Comparison of ENCODE assay signal across 23 cellular contexts in the genomic region with DNA sequence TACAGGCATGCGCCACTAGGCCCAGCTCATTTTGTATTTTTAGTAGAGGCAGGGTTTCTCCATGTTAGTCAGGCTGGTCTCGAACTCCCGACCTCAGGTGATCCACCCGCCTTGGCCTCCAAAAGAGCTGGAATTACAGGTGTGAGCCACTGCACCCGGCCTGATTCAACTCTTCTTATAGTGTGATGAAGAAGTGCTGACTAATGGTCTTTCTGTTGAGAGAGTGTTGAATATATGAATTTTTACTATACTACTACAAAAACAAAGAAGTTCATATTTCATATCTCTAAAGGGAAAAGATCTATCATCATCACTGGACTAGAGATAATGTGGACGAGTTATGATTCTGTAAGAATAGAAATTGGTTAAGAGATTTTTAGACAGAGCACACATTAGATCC.
A peak's percentile ranks its signal among the peaks of the same experiment; 100 is the strongest.
DNase-seq lines count a peak whose midpoint lies in the region; ATAC-seq, FAIRE-seq and TF ChIP-seq lines count a peak whose summit lies in the region.
"Had no signal": no experiment of that assay in that cellular context is flagged by ENCODE, and none has a peak within 500 bp of the region (broad histone marks: within the 10 kb centered on the region; RNA-seq: fewer than 3 reads in every experiment).

No MANE protein-coding gene starts in this region.

- H3K23ac ChIP-seq in IMR-90 (ENCODE audit: low read depth, low read length), result no peak overlapping the region

- H3K79me2 ChIP-seq in K562 (ENCODE audit: control insufficient read depth, insufficient read depth, low read length), result no peaks in the 10 kb centered on the region

- H3K4me3 ChIP-seq in A549 (no peak overlapping the region), IMR-90 (ENCODE audit: insufficient read depth, low read depth, low read length) (no peak overlapping the region), K562 (no peak overlapping the region)
- H3K4me3 ChIP-seq: BLaER1 treated with 17β-estradiol and CSF1 and Interleukin-3, amounts not matched to agents 10 nM and 100 nM had no signal

- no peak overlapping the region for H4K8ac ChIP-seq in IMR-90 (ENCODE audit: low read depth in 2 of 2, low read length in 2 of 2)

- BruUV-seq in IMR-90 (replicated peaks; lab: Mats Ljungman, UMichigan) (no TSS peak), K562 (replicated peaks; lab: Mats Ljungman, UMichigan) (no TSS peak)

- no peak overlapping the region for H2BK15ac ChIP-seq in IMR-90 (ENCODE audit: low read depth, low read length)

- intact Hi-C loops in IMR-90 (cut with micrococcal nuclease) (no loop called here), K562 (cut with micrococcal nuclease) (no loop called here)

- TF ChIP-seq EP300 in A549 (IDR thresholded peaks at IDR 0.05) (no peak), K562 (IDR thresholded peaks at IDR 0.05; ENCODE audit: low read length) (no peak)

- H3K36me3 ChIP-seq in IMR-90 (ENCODE audit: control insufficient read depth, insufficient read depth, low read length) (no peaks in the 10 kb centered on the region), K562 (ENCODE audit: control insufficient read depth, insufficient read depth, low read length) (no peaks in the 10 kb centered on the region)
- H3K36me3 ChIP-seq: BLaER1 treated with 17β-estradiol and CSF1 and Interleukin-3, amounts not matched to agents 10 nM and 100 nM had no signal

- TF ChIP-seq POLR2A in A549 (IDR thresholded peaks at IDR 0.05; ENCODE audit: low read length) (no peak), IMR-90 (IDR thresholded peaks at IDR 0.05; ENCODE audit: low read depth, low read length) (no peak), K562 (conservative IDR thresholded peaks at IDR 0.05) (no peak)

- H3K27ac Mint-ChIP-seq in stimulated activated memory B cell treated with anti-CD40 and anti-IgM and Interleukin-4, amounts not matched to agents 10 μg/mL and 1 μg/mL and 100 μg/mL, for 72 hours, result no peak overlapping the region
- H3K27ac Mint-ChIP-seq: B cell; CD4-positive, alpha-beta T cell; CD8-positive, alpha-beta T cell had no signal

- H3K4me1 ChIP-seq in A549 (no peaks in the 10 kb centered on the region), IMR-90 (ENCODE audit: control insufficient read depth, insufficient read depth, low read length) (no peaks in the 10 kb centered on the region), K562 (replicated peaks in 1 of 2; ENCODE audit: control insufficient read depth in 2 of 2, insufficient read depth in 2 of 2, low read length in 2 of 2) (peaks cover 0 to 2% of the 10 kb centered on the region in 2 experiments; a peak in 1 of 5 replicates)
- H3K4me1 ChIP-seq: BLaER1 treated with 17β-estradiol and CSF1 and Interleukin-3, amounts not matched to agents 10 nM and 100 nM; Caco-2 had no signal

- TF ChIP-seq CTCF in A549 (IDR thresholded peaks at IDR 0.05) (no peak), IMR-90 (conservative IDR thresholded peaks at IDR 0.05; ENCODE audit: low read depth, low read length) (no peak), K562 (IDR thresholded peaks at IDR 0.05 in 2 of 3, conservative IDR thresholded peaks at IDR 0.05 in 1 of 3; ENCODE audit: insufficient read depth in 2 of 3, low read depth in 1 of 3, low read length in 3 of 3) (no peak)

- POLR2A ChIA-PET in A549 (lab: Yijun Ruan, JAX) (interaction anchor here (0.7 kb wide), 1 partner anchor 188 kb away, joined by 3 read pairs; no protein-coding TSS in a partner anchor), IMR-90 (lab: Charles Lee; ENCODE audit: unreplicated experiment) (no interaction called here), K562 (lab: Yijun Ruan, JAX) (no interaction called here)

- no peaks in the 10 kb centered on the region for H3K4me1 Mint-ChIP-seq in stimulated activated memory B cell treated with anti-CD40 and anti-IgM and Interleukin-4, amounts not matched to agents 10 μg/mL and 1 μg/mL and 100 μg/mL, for 72 hours
- H3K4me1 Mint-ChIP-seq: B cell had no signal

- ATAC-seq in A549, result no peak
- no peak for ATAC-seq in IMR-90 (ENCODE audit: low read depth)
- ATAC-seq in K562, result no peak
- ATAC-seq in stimulated activated memory B cell treated with anti-CD40 and anti-IgM and Interleukin-4, amounts not matched to agents 10 μg/mL and 1 μg/mL and 100 μg/mL, for 72 hours, result peak; percentile 9
- no peak for ATAC-seq in GM19397 (IDR thresholded peaks at IDR 0.05; ENCODE audit: unreplicated experiment)
- ATAC-seq: CD8-positive, alpha-beta T cell had no signal

- H2AK9ac ChIP-seq in IMR-90 (replicated peaks; ENCODE audit: low read depth, low read length, poor library complexity), result no peak overlapping the region

- no peak overlapping the region for H3K4ac ChIP-seq in IMR-90 (ENCODE audit: low read depth, low read length)

- 0 out of 2 replicates have a peak, but pooled peaks cover 4% of the 10 kb centered on the region for H3K9me1 ChIP-seq in IMR-90 (ENCODE audit: insufficient read depth, low read length)
- no peaks in the 10 kb centered on the region for H3K9me1 ChIP-seq in K562 (ENCODE audit: control insufficient read depth, insufficient read depth, low read length)

- H3K27ac ChIP-seq in A549 (no peak overlapping the region), IMR-90 (ENCODE audit: insufficient read depth, low read length) (no peak overlapping the region), K562 (ENCODE audit: extremely low read depth, low read depth, low read length) (no peak overlapping the region)
- H3K27ac ChIP-seq: BLaER1 treated with 17β-estradiol and CSF1 and Interleukin-3, amounts not matched to agents 10 nM and 100 nM; C4-2B had no signal

- no peak overlapping the region for H3K56ac ChIP-seq in IMR-90 (ENCODE audit: extremely low read depth, insufficient read depth, low read length)

- WGBS in A549 (ENCODE audit: missing lambda C conversion rate), result 72% methylated on average over 6 of the region's 6 CpGs
- no CpG with 5 or more reads among the region's 6 CpGs for WGBS in IMR-90 (ENCODE audit: extremely low coverage in 2 of 2, insufficient read length in 1 of 2), 2 experiments
- whole genome bisulfite sequencing in K562 (ENCODE audit: insufficient coverage, low coverage, missing lambda C conversion rate), result 62% methylated on average over 6 of the region's 6 CpGs

- TF ChIP-seq RAD21 in A549 (conservative IDR thresholded peaks at IDR 0.05 in 1 of 2, IDR thresholded peaks at IDR 0.05 in 1 of 2), result no peak
- TF ChIP-seq RAD21 in IMR-90 (IDR thresholded peaks at IDR 0.05; ENCODE audit: low read length), result no peak
- no peak for TF ChIP-seq RAD21 in K562 (CRISPR knock-in tag; conservative IDR thresholded peaks at IDR 0.05 in 1 of 2, IDR thresholded peaks at IDR 0.05 in 1 of 2)

- no peak overlapping the region for H3K18ac ChIP-seq in IMR-90 (ENCODE audit: low read depth, low read length)

- H2BK120ac ChIP-seq in IMR-90 (ENCODE audit: low read depth, low read length), result no peak overlapping the region

- dilution Hi-C loops in IMR-90 (cut with HindIII; ENCODE audit: low sequenced_read_pairs, unreplicated experiment), result no loop called here

- H3K14ac ChIP-seq in IMR-90 (replicated peaks; ENCODE audit: low read depth, low read length), result no peak overlapping the region

- DNase-seq in A549 (ENCODE audit: low read depth in 1 of 2, low spot score in 1 of 2), result no peak
- no peak for DNase-seq in IMR-90
- no peak for DNase-seq in K562 (ENCODE audit: extremely low read depth in 1 of 4, low spot score in 3 of 4)
- DNase-seq in SHP77 treated with DMSO at 0.1 percent for 48 hours (lab: John Stamatoyannopoulos, UW), result no peak
- DNase-seq in SKM-1 treated with dmso at 0.1 percent for 144 hours (lab: John Stamatoyannopoulos, UW; ENCODE audit: unreplicated experiment), result no peak
- DNase-seq: 8988T; AML-193; Caco-2; Calu3; CD4-positive, alpha-beta T cell; CD8-positive, alpha-beta T cell; DMS79 treated with DMSO at 0.1 percent for 48 hours; GF-D8 had no signal

- no peak for FAIRE-seq in A549 (lab: Jason Lieb, UNC)
- no peak for FAIRE-seq in K562 (lab: Jason Lieb, UNC)
- FAIRE-seq: A204.1, D721Med, G401.6, GM12891, GM19239 had no signal

- H2AFZ ChIP-seq in IMR-90 (replicated peaks; ENCODE audit: low read length, poor library complexity) (no peak overlapping the region), K562 (ENCODE audit: low read depth, low read length) (no peak overlapping the region)

- in situ Hi-C loops in IMR-90 (cut with MboI; ENCODE audit: low sequenced_read_pairs), result no loop called here
- in situ Hi-C loops in K562 (cut with MboI), result no loop called here

- no peak overlapping the region for H2BK20ac ChIP-seq in IMR-90 (ENCODE audit: low read depth, low read length)

- no peak overlapping the region for H2BK5ac ChIP-seq in IMR-90 (ENCODE audit: low read depth, low read length, poor library complexity, severe bottlenecking)

- no peaks in the 10 kb centered on the region for H3K79me1 ChIP-seq in IMR-90 (ENCODE audit: low read depth in 1 of 2, low read length in 2 of 2)

- no peak overlapping the region for H3K9ac ChIP-seq in IMR-90 (ENCODE audit: low read depth, low read length)
- H3K9ac ChIP-seq in K562 (ENCODE audit: insufficient read depth in 1 of 2, low read depth in 2 of 2, low read length in 2 of 2), result no peak overlapping the region
- H3K9ac ChIP-seq: BLaER1 treated with 17β-estradiol and CSF1 and Interleukin-3, amounts not matched to agents 10 nM and 100 nM had no signal

- H4K5ac ChIP-seq in IMR-90 (ENCODE audit: low read depth, low read length), result no peak overlapping the region

- no peak overlapping the region for H4K91ac ChIP-seq in IMR-90 (ENCODE audit: insufficient read depth, low read depth, low read length)

- H4K20me1 ChIP-seq in IMR-90 (ENCODE audit: insufficient read depth, low read length), result no peaks in the 10 kb centered on the region
- H4K20me1 ChIP-seq in K562 (replicated peaks; ENCODE audit: control insufficient read depth, insufficient read depth, low read length), result no peaks in the 10 kb centered on the region
- H4K20me1 ChIP-seq: BLaER1 treated with 17β-estradiol and CSF1 and Interleukin-3, amounts not matched to agents 10 nM and 100 nM had no signal

- H3K9me3 Mint-ChIP-seq in stimulated activated memory B cell treated with anti-CD40 and anti-IgM and Interleukin-4, amounts not matched to agents 10 μg/mL and 1 μg/mL and 100 μg/mL, for 72 hours, result no peaks in the 10 kb centered on the region
- H3K9me3 Mint-ChIP-seq: CD4-positive, alpha-beta T cell; CD8-positive, alpha-beta T cell had no signal

- no peaks in the 10 kb centered on the region for H3K36me3 Mint-ChIP-seq in stimulated activated memory B cell treated with anti-CD40 and anti-IgM and Interleukin-4, amounts not matched to agents 10 μg/mL and 1 μg/mL and 100 μg/mL, for 72 hours
- H3K36me3 Mint-ChIP-seq: CD8-positive, alpha-beta T cell had no signal

- CTCF ChIA-PET in A549 (lab: Yijun Ruan, JAX), result no interaction called here
- CTCF ChIA-PET in IMR-90 (lab: Yijun Ruan, JAX), result interaction anchor here (0.5 to 0.7 kb wide), 2 partner anchors 42 to 320 kb away, joined by 4 to 6 read pairs; no protein-coding TSS in a partner anchor
- CTCF ChIA-PET in K562 (lab: Yijun Ruan, JAX; ENCODE audit: low intra/inter-chr PET ratio), result no interaction called here

- H3K27me3 ChIP-seq in IMR-90 (ENCODE audit: control insufficient read depth, insufficient read depth, low read length), result no peaks in the 10 kb centered on the region
- no peaks in the 10 kb centered on the region for H3K27me3 ChIP-seq in K562 (ENCODE audit: control insufficient read depth in 2 of 2, insufficient read depth in 2 of 2, low read length in 2 of 2)
- H3K27me3 ChIP-seq: BLaER1 treated with 17β-estradiol and CSF1 and Interleukin-3, amounts not matched to agents 10 nM and 100 nM had no signal

- H3K9me3 ChIP-seq in A549 (no peaks in the 10 kb centered on the region), IMR-90 (ENCODE audit: control insufficient read depth, insufficient read depth, low read length) (no peaks in the 10 kb centered on the region), K562 (replicated peaks; ENCODE audit: control insufficient read depth, insufficient read depth, low read depth, low read length) (no peaks in the 10 kb centered on the region)
- H3K9me3 ChIP-seq: BLaER1 treated with 17β-estradiol and CSF1 and Interleukin-3, amounts not matched to agents 10 nM and 100 nM; Caco-2 had no signal

- H3K4me2 ChIP-seq in A549, result no peak overlapping the region
- H3K4me2 ChIP-seq in IMR-90 (ENCODE audit: low read depth, low read length), result no peak overlapping the region
- H3K4me2 ChIP-seq in K562 (ENCODE audit: insufficient read depth, low read length), result no peak overlapping the region
- H3K4me2 ChIP-seq: BLaER1 treated with 17β-estradiol and CSF1 and Interleukin-3, amounts not matched to agents 10 nM and 100 nM had no signal

- no peak overlapping the region for H2AK5ac ChIP-seq in IMR-90 (ENCODE audit: low read depth, low read length)

- H3K27me3 Mint-ChIP-seq in stimulated activated memory B cell treated with anti-CD40 and anti-IgM and Interleukin-4, amounts not matched to agents 10 μg/mL and 1 μg/mL and 100 μg/mL, for 72 hours, result no peaks in the 10 kb centered on the region
- H3K27me3 Mint-ChIP-seq: B cell; CD4-positive, alpha-beta T cell had no signal

- H3K4me3 Mint-ChIP-seq in stimulated activated memory B cell treated with anti-CD40 and anti-IgM and Interleukin-4, amounts not matched to agents 10 μg/mL and 1 μg/mL and 100 μg/mL, for 72 hours, result no peak overlapping the region
- H3K4me3 Mint-ChIP-seq: B cell; CD4-positive, alpha-beta T cell; CD8-positive, alpha-beta T cell had no signal

Comparison
In these comparisons a context has a peak if more than half of its experiments do, and no peak if none do; other contexts are left out.
1. Of the 35 proteins assayed by ChIP-seq in both K562 and A549: peak only in K562: none; only in A549: none; in both: MAFK; in neither: 34.